Comparison of ENCODE assay signal across 23 cellular contexts in genomic region chr12:126512916-126513913, GRCh38.
"Had no signal": no experiment of that assay in that cellular context is flagged by ENCODE, and none has a peak within 500 bp of the region (broad histone marks: within the 10 kb centered on the region; RNA-seq: fewer than 3 reads in every experiment).

No MANE protein-coding gene starts in this region.

- H3K4me3 Mint-ChIP-seq: activated CD8-positive, alpha-beta T cell treated with anti-CD3 and anti-CD28 coated beads for 36 hours; activated naive CD4-positive, alpha-beta T cell treated with anti-CD3 and anti-CD28 coated beads, Interleukin-2, amount 10 ng/mL, durations not matched to agents 7 days and 5 days; activated naive CD8-positive, alpha-beta T cell treated with anti-CD3 and anti-CD28 coated beads for 36 hours; activated T-cell treated with anti-CD3 and anti-CD28 coated beads, Interleukin-2, amount 50 U/mL, for 72 hours; T-helper 1 cell treated with Interleukin-12 subunit alpha and Interleukin-12 subunit beta and Interleukin-4 antibody, amounts not matched to agents 30 μg/mL and 1 μg/mL, for 36 hours had no signal

- H3K36me3 Mint-ChIP-seq: activated naive CD4-positive, alpha-beta T cell treated with anti-CD3 and anti-CD28 coated beads, Interleukin-2, amount 10 ng/mL, durations not matched to agents 7 days and 5 days; activated naive CD8-positive, alpha-beta T cell treated with anti-CD3 and anti-CD28 coated beads for 36 hours had no signal

- H3K4me3 ChIP-seq: Peyer's patch had no signal

- H3K9me3 Mint-ChIP-seq: activated naive CD8-positive, alpha-beta T cell treated with anti-CD3 and anti-CD28 coated beads for 36 hours had no signal

- H3K27me3 ChIP-seq: Peyer's patch had no signal

- DNase-seq: activated CD4-positive, alpha-beta T cell treated with anti-CD3 and anti-CD28 coated beads for 4 hours; activated CD8-positive, alpha-beta memory T cell treated with anti-CD3 and anti-CD28 coated beads, Interleukin-2, amount 50 U/mL, for 4 hours; activated CD8-positive, alpha-beta T cell treated with anti-CD3 and anti-CD28 coated beads for 36 hours; activated gamma-delta T cell treated with Interleukin-2 at 50 U/mL for 16 hours; activated naive CD4-positive, alpha-beta T cell treated with anti-CD3 and anti-CD28 coated beads, Interleukin-2, amount 10 ng/mL, durations not matched to agents 7 days and 5 days; activated naive CD8-positive, alpha-beta T cell treated with anti-CD3 and anti-CD28 coated beads for 36 hours; activated T-cell treated with anti-CD3 and anti-CD28 coated beads, Interleukin-2, amount 50 U/mL, for 72 hours; anterior cingulate cortex; MM.1S; NCI-H1105; NCI-H1436; NCI-H1694 treated with DMSO at 0.1 percent for 48 hours; NCI-H2029 treated with DMSO at 0.1 percent for 48 hours; NCI-H345; NCI-H510A; NCI-H526 treated with DMSO at 0.1 percent for 48 hours; NCI-H82; NK-92 treated with Interleukin-12 subunit alpha and Interleukin-12 subunit beta, amount 100 ng/mL, for 24 hours; Peyer's patch; SHP77 had no signal

- ATAC-seq: activated CD4-positive, CD25-positive, alpha-beta regulatory T cell treated with anti-CD3 and anti-CD28 coated beads, Interleukin-2, amount 50 U/mL, for 24 hours; activated CD8-positive, alpha-beta T cell treated with anti-CD3 and anti-CD28 coated beads for 36 hours; activated T-cell treated with anti-CD3 and anti-CD28 coated beads, Interleukin-2, amount 50 U/mL, for 72 hours had no signal

- H3K4me1 ChIP-seq: Peyer's patch had no signal

- H3K27ac ChIP-seq: Peyer's patch had no signal

- H3K9me3 ChIP-seq: Peyer's patch had no signal

- H3K27me3 Mint-ChIP-seq: activated CD8-positive, alpha-beta T cell treated with anti-CD3 and anti-CD28 coated beads for 36 hours; activated naive CD4-positive, alpha-beta T cell treated with anti-CD3 and anti-CD28 coated beads, Interleukin-2, amount 10 ng/mL, durations not matched to agents 7 days and 5 days; activated naive CD8-positive, alpha-beta T cell treated with anti-CD3 and anti-CD28 coated beads for 36 hours had no signal

- H3K4me1 Mint-ChIP-seq: activated naive CD4-positive, alpha-beta T cell treated with anti-CD3 and anti-CD28 coated beads, Interleukin-2, amount 10 ng/mL, durations not matched to agents 7 days and 5 days; activated naive CD8-positive, alpha-beta T cell treated with anti-CD3 and anti-CD28 coated beads for 36 hours had no signal

- H3K36me3 ChIP-seq: Peyer's patch had no signal

- H3K27ac Mint-ChIP-seq: activated CD8-positive, alpha-beta T cell treated with anti-CD3 and anti-CD28 coated beads for 36 hours; activated naive CD4-positive, alpha-beta T cell treated with anti-CD3 and anti-CD28 coated beads, Interleukin-2, amount 10 ng/mL, durations not matched to agents 7 days and 5 days; activated naive CD8-positive, alpha-beta T cell treated with anti-CD3 and anti-CD28 coated beads for 36 hours; activated T-cell treated with anti-CD3 and anti-CD28 coated beads, Interleukin-2, amount 50 U/mL, for 72 hours; activated T-helper 2 cell treated with anti-CD3 and anti-CD28 coated beads, Interferon-gamma antibody, Interleukin-2, Interleukin-4, amounts not matched to agents 10 μg/mL and 5 μg/mL and 100 μg/mL, durations not matched to agents 14 hours and 24 hours and 36 hours; T-helper 1 cell treated with Interleukin-12 subunit alpha and Interleukin-12 subunit beta and Interleukin-4 antibody, amounts not matched to agents 30 μg/mL and 1 μg/mL, for 36 hours had no signal
